17 cellular contexts compared by ENCODE assay signal in genomic region chr17:61333151-61333550, GRCh38.
DNase-seq lines count a peak whose midpoint lies in the region; ATAC-seq and TF ChIP-seq lines count a peak whose summit lies in the region.
"Had no signal": no experiment of that assay in that cellular context is flagged by ENCODE, and none has a peak within 500 bp of the region (broad histone marks: within the 10 kb centered on the region; RNA-seq: fewer than 3 reads in every experiment).

No MANE protein-coding gene starts in this region.

- dilution Hi-C loops in IMR-90 (cut with HindIII; ENCODE audit: low sequenced_read_pairs, unreplicated experiment): no loop called here

- peak overlapping the region; percentile 17 for H2AFZ ChIP-seq in IMR-90 (replicated peaks; ENCODE audit: low read length, poor library complexity)
- no peak overlapping the region for H2AFZ ChIP-seq in neuronal stem cell (ENCODE audit: low read length)
- H2AFZ ChIP-seq: GM23248 had no signal

- H3K4ac ChIP-seq in IMR-90 (ENCODE audit: low read depth, low read length) (peak overlapping the region; percentile 20), neuronal stem cell (ENCODE audit: low read length) (no peak overlapping the region)

- H3K9ac ChIP-seq in IMR-90 (ENCODE audit: low read depth, low read length): no peak overlapping the region
- H3K9ac ChIP-seq in neuronal stem cell (ENCODE audit: low read depth, low read length, poor library complexity): no peak overlapping the region
- no peak overlapping the region for H3K9ac ChIP-seq in colonic mucosa (ENCODE audit: low read depth in 2 of 2, low read length in 2 of 2)
- H3K9ac ChIP-seq: BLaER1 treated with 17β-estradiol and CSF1 and Interleukin-3, amounts not matched to agents 10 nM and 100 nM; GM23248 had no signal

- TF ChIP-seq CTCF in IMR-90 (conservative IDR thresholded peaks at IDR 0.05; ENCODE audit: low read depth, low read length) (no peak), brain (conservative IDR thresholded peaks at IDR 0.05) (no peak), colonic mucosa (IDR thresholded peaks at IDR 0.05) (no peak)

- H3K4me1 Mint-ChIP-seq in brain: peaks cover 26% of the 10 kb centered on the region
- H3K4me1 Mint-ChIP-seq: B cell had no signal

- no peaks in the 10 kb centered on the region for H3K9me3 ChIP-seq in IMR-90 (ENCODE audit: control insufficient read depth, insufficient read depth, low read length)
- H3K9me3 ChIP-seq in neuronal stem cell (replicated peaks in 1 of 2; ENCODE audit: control insufficient read depth in 2 of 2, insufficient read depth in 1 of 2, low read depth in 1 of 2, low read length in 2 of 2): no peaks in the 10 kb centered on the region
- no peaks in the 10 kb centered on the region for H3K9me3 ChIP-seq in colonic mucosa
- H3K9me3 ChIP-seq: BLaER1 treated with 17β-estradiol and CSF1 and Interleukin-3, amounts not matched to agents 10 nM and 100 nM; HAP-1 had no signal

- BruUV-seq in IMR-90 (replicated peaks; lab: Mats Ljungman, UMichigan): no TSS peak

- H4K8ac ChIP-seq in IMR-90 (ENCODE audit: low read depth in 2 of 2, low read length in 2 of 2) (no peak overlapping the region), neuronal stem cell (ENCODE audit: low read depth, low read length) (no peak overlapping the region)

- no peak overlapping the region for H4K91ac ChIP-seq in IMR-90 (ENCODE audit: insufficient read depth, low read depth, low read length)
- H4K91ac ChIP-seq in neuronal stem cell (ENCODE audit: low read depth, low read length, poor library complexity): no peak overlapping the region

- 0 out of 2 replicates have a peak overlapping the region, but pooled peaks have one; percentile 26 for H2BK20ac ChIP-seq in IMR-90 (ENCODE audit: low read depth, low read length)

- no peak overlapping the region for H3K4me3 Mint-ChIP-seq in brain
- H3K4me3 Mint-ChIP-seq: B cell; CD8-positive, alpha-beta T cell had no signal

- H4K20me1 ChIP-seq in IMR-90 (ENCODE audit: insufficient read depth, low read length): no peaks in the 10 kb centered on the region
- H4K20me1 ChIP-seq: BLaER1 treated with 17β-estradiol and CSF1 and Interleukin-3, amounts not matched to agents 10 nM and 100 nM had no signal

- no peaks in the 10 kb centered on the region for H3K27me3 Mint-ChIP-seq in brain
- H3K27me3 Mint-ChIP-seq: B cell had no signal

- H3K14ac ChIP-seq in IMR-90 (replicated peaks; ENCODE audit: low read depth, low read length) (no peak overlapping the region), neuronal stem cell (ENCODE audit: low read length) (peak overlapping the region; percentile 28)

- peaks cover 14% of the 10 kb centered on the region for H3K9me1 ChIP-seq in IMR-90 (ENCODE audit: insufficient read depth, low read length)

- intact Hi-C loops in IMR-90 (cut with micrococcal nuclease): no loop called here
- intact Hi-C loops in colonic mucosa (cut with DNase I): no loop called here

- no peak overlapping the region for H2AK9ac ChIP-seq in IMR-90 (replicated peaks; ENCODE audit: low read depth, low read length, poor library complexity)

- H2BK12ac ChIP-seq in neuronal stem cell (ENCODE audit: low read length): no peak overlapping the region

- H2AK5ac ChIP-seq in IMR-90 (ENCODE audit: low read depth, low read length): peak overlapping the region; percentile 87
- H2AK5ac ChIP-seq in neuronal stem cell (ENCODE audit: low read depth, low read length): no peak overlapping the region

- no peak for TF ChIP-seq POLR2A in IMR-90 (IDR thresholded peaks at IDR 0.05; ENCODE audit: low read depth, low read length)

- H3K23ac ChIP-seq in IMR-90 (ENCODE audit: low read depth, low read length): no peak overlapping the region
- no peak overlapping the region for H3K23ac ChIP-seq in neuronal stem cell (ENCODE audit: low read depth, low read length, poor library complexity)

- CTCF ChIA-PET in IMR-90 (lab: Yijun Ruan, JAX): no interaction called here

- H3K36me3 Mint-ChIP-seq in brain: no peaks in the 10 kb centered on the region
- H3K36me3 Mint-ChIP-seq: CD8-positive, alpha-beta T cell had no signal

- in situ Hi-C loops in IMR-90 (cut with MboI; ENCODE audit: low sequenced_read_pairs): no loop called here

- H3K27ac ChIP-seq in IMR-90 (ENCODE audit: insufficient read depth, low read length) (no peak overlapping the region), neuronal stem cell (replicated peaks; ENCODE audit: low read length) (no peak overlapping the region), colonic mucosa (no peak overlapping the region)
- H3K27ac ChIP-seq: BLaER1 treated with 17β-estradiol and CSF1 and Interleukin-3, amounts not matched to agents 10 nM and 100 nM; GM23248 had no signal

- H2BK120ac ChIP-seq in IMR-90 (ENCODE audit: low read depth, low read length) (peak overlapping the region; percentile 20), neuronal stem cell (ENCODE audit: low read depth, low read length) (no peak overlapping the region)

- 95% methylated on average over 7 of the region's 8 CpGs; no CpG with 5 or more reads in 1 of the 2 experiments for WGBS in IMR-90 (ENCODE audit: extremely low coverage in 2 of 2, insufficient read length in 1 of 2), 2 experiments
- WGBS in neuronal stem cell (ENCODE audit: extremely low coverage in 2 of 2, insufficient read length in 2 of 2, insufficient replicate concordance in 1 of 2), 2 donors: no CpG with 5 or more reads among the region's 8 CpGs

- H3K18ac ChIP-seq in IMR-90 (ENCODE audit: low read depth, low read length) (no peak overlapping the region), neuronal stem cell (ENCODE audit: low read length) (no peak overlapping the region)

- POLR2A ChIA-PET in IMR-90 (lab: Charles Lee; ENCODE audit: unreplicated experiment): no interaction called here

- TF ChIP-seq RAD21 in IMR-90 (IDR thresholded peaks at IDR 0.05; ENCODE audit: low read length): no peak

- no peaks in the 10 kb centered on the region for H3K9me3 Mint-ChIP-seq in brain
- H3K9me3 Mint-ChIP-seq: CD8-positive, alpha-beta T cell had no signal

- no peaks in the 10 kb centered on the region for H3K36me3 ChIP-seq in IMR-90 (ENCODE audit: control insufficient read depth, insufficient read depth, low read length)
- no peaks in the 10 kb centered on the region for H3K36me3 ChIP-seq in neuronal stem cell (replicated peaks in 1 of 2; ENCODE audit: control insufficient read depth in 2 of 2, insufficient read depth in 2 of 2, low read length in 2 of 2)
- H3K36me3 ChIP-seq in colonic mucosa: no peaks in the 10 kb centered on the region
- H3K36me3 ChIP-seq: BLaER1 treated with 17β-estradiol and CSF1 and Interleukin-3, amounts not matched to agents 10 nM and 100 nM; HAP-1 had no signal

- H4K5ac ChIP-seq in IMR-90 (ENCODE audit: low read depth, low read length): no peak overlapping the region; the same call in 1 of the 2 replicates

- no peak overlapping the region for H3K4me3 ChIP-seq in IMR-90 (ENCODE audit: insufficient read depth, low read depth, low read length)
- H3K4me3 ChIP-seq in neuronal stem cell (ENCODE audit: low read length in 2 of 2): no peak overlapping the region
- H3K4me3 ChIP-seq in colonic mucosa: no peak overlapping the region
- H3K4me3 ChIP-seq: BLaER1 treated with 17β-estradiol and CSF1 and Interleukin-3, amounts not matched to agents 10 nM and 100 nM; GM12878; GM23248; HAP-1 had no signal

- H3K4me2 ChIP-seq in IMR-90 (ENCODE audit: low read depth, low read length) (no peak overlapping the region), neuronal stem cell (ENCODE audit: insufficient read depth, low read length, poor library complexity, severe bottlenecking) (no peak overlapping the region)
- H3K4me2 ChIP-seq: BLaER1 treated with 17β-estradiol and CSF1 and Interleukin-3, amounts not matched to agents 10 nM and 100 nM had no signal

- H3K4me1 ChIP-seq in IMR-90 (ENCODE audit: control insufficient read depth, insufficient read depth, low read length): peaks cover 26% of the 10 kb centered on the region
- H3K4me1 ChIP-seq in neuronal stem cell (ENCODE audit: control insufficient read depth in 2 of 2, insufficient read depth in 1 of 2, low read depth in 1 of 2, low read length in 2 of 2): no peaks in the 10 kb centered on the region
- H3K4me1 ChIP-seq in colonic mucosa: peaks cover 5% of the 10 kb centered on the region
- H3K4me1 ChIP-seq: HAP-1 had no signal

- ATAC-seq in IMR-90 (ENCODE audit: low read depth): no peak
- ATAC-seq: CD8-positive, alpha-beta T cell; GM12878 had no signal

- no peak for DNase-seq in IMR-90
- DNase-seq in myocyte (ENCODE audit: low read depth): peak; percentile 88
- DNase-seq in neuronal stem cell (ENCODE audit: low spot score): no peak
- DNase-seq in glomerular visceral epithelial cell (ENCODE audit: extremely low spot score): no peak
- no peak for DNase-seq in colonic mucosa
- no peak for DNase-seq in SW480 (ENCODE audit: low spot score)
- DNase-seq: CD8-positive, alpha-beta T cell; DMS 273 treated with DMSO at 0.1 percent for 48 hours; DMS53; DND-41; EL; GM23248 had no signal

- peak overlapping the region in 3 of 5 experiments; percentile 29 to 48 (median 38) for H3K27ac Mint-ChIP-seq in brain
- H3K27ac Mint-ChIP-seq: B cell; CD8-positive, alpha-beta T cell had no signal

- H2BK15ac ChIP-seq in IMR-90 (ENCODE audit: low read depth, low read length) (0 out of 3 replicates have a peak overlapping the region, but pooled peaks have one; percentile 5), neuronal stem cell (ENCODE audit: low read length) (no peak overlapping the region)

- H3K27me3 ChIP-seq in IMR-90 (ENCODE audit: control insufficient read depth, insufficient read depth, low read length) (no peaks in the 10 kb centered on the region), neuronal stem cell (ENCODE audit: control insufficient read depth in 3 of 3, insufficient read depth in 3 of 3, low read depth in 1 of 3, low read length in 3 of 3) (no peaks in the 10 kb centered on the region), colonic mucosa (peaks cover 13% of the 10 kb centered on the region)
- H3K27me3 ChIP-seq: BLaER1 treated with 17β-estradiol and CSF1 and Interleukin-3, amounts not matched to agents 10 nM and 100 nM had no signal

- no peak overlapping the region for H3K56ac ChIP-seq in IMR-90 (ENCODE audit: extremely low read depth, insufficient read depth, low read length)

- H2BK5ac ChIP-seq in IMR-90 (ENCODE audit: low read depth, low read length, poor library complexity, severe bottlenecking) (no peak overlapping the region), neuronal stem cell (ENCODE audit: low read length) (no peak overlapping the region)

- peaks cover 0 to 8% of the 10 kb centered on the region in 2 experiments; a peak in 1 of 4 replicates for H3K79me1 ChIP-seq in IMR-90 (ENCODE audit: low read depth in 1 of 2, low read length in 2 of 2)
- H3K79me1 ChIP-seq in neuronal stem cell (ENCODE audit: low read depth, low read length): no peaks in the 10 kb centered on the region

TF ChIP-seq in IMR-90, 13 proteins besides CTCF, POLR2A, EP300 and RAD21:
- TF ChIP-seq MAFK (IDR thresholded peaks at IDR 0.05; ENCODE audit: low read depth, low read length): no peak
- TF ChIP-seq RCOR1 (IDR thresholded peaks at IDR 0.05; ENCODE audit: insufficient replicate concordance, low read length): no peak
- no peak for TF ChIP-seq SMC3 (IDR thresholded peaks at IDR 0.05; ENCODE audit: low read depth, low read length)
- TF ChIP-seq FOS (IDR thresholded peaks at IDR 0.05; ENCODE audit: low read depth, low read length): no peak
- no peak for TF ChIP-seq MXI1 (IDR thresholded peaks at IDR 0.05; ENCODE audit: borderline replicate concordance, low read depth, low read length)
